In genomic region chr10:50529660-50530059, GRCh38 we compare ENCODE assay signal across 20 cellular contexts.
"Had no signal": no experiment of that assay in that cellular context is flagged by ENCODE, and none has a peak within 500 bp of the region (broad histone marks: within the 10 kb centered on the region; RNA-seq: fewer than 3 reads in every experiment).

No MANE protein-coding gene starts in this region.

- H3K36me3 ChIP-seq: esophagus squamous epithelium, gastroesophageal sphincter, neutrophil, right atrium auricular region, sigmoid colon, thyroid gland had no signal

- H3K27me3 ChIP-seq: esophagus squamous epithelium, gastroesophageal sphincter, neutrophil, right atrium auricular region, sigmoid colon, thyroid gland had no signal

- H3K9me3 ChIP-seq: esophagus squamous epithelium, gastroesophageal sphincter, mucosa of descending colon, neutrophil, right atrium auricular region, sigmoid colon, thyroid gland had no signal

- H3K27ac ChIP-seq: esophagus squamous epithelium, gastroesophageal sphincter, neutrophil, right atrium auricular region, sigmoid colon, skin epidermis, thyroid gland had no signal

- H3K4me3 ChIP-seq: esophagus squamous epithelium, gastroesophageal sphincter, mucosa of descending colon, right atrium auricular region, sigmoid colon, skin epidermis, thyroid gland had no signal

- H3K4me1 ChIP-seq: thyroid gland had no signal

- DNase-seq: cortex of kidney; effector memory CD4-positive, alpha-beta T cell; esophagus squamous epithelium; foreskin fibroblast; glutamatergic neuron; islet precursor cell; mammary epithelial cell; mucosa of descending colon; naive thymus-derived CD8-positive, alpha-beta T cell; posterior cingulate gyrus; sigmoid colon; stimulated activated CD4-positive, alpha-beta T cell treated with anti-CD3 and anti-CD28 coated beads, Interleukin-2, amount 100 ng/mL, for 24 hours; stimulated activated CD4-positive, alpha-beta T cell treated with anti-CD3 and anti-CD28 coated beads, Interleukin-4, amount 100 ng/mL, for 4 hours; stimulated activated naive B cell treated with anti-CD40 and anti-IgM and Interleukin-4, amounts not matched to agents 10 μg/mL and 1 μg/mL and 100 μg/mL, for 72 hours; stimulated activated naive CD8-positive, alpha-beta T cell treated with anti-CD3 and anti-CD28 coated beads, Interleukin-15, amount 100 ng/mL, for 72 hours; thyroid gland had no signal
